Comparison of ENCODE assay signal across 9 cellular contexts in genomic region chr19:45994989-45995714, GRCh38. TPM values are rescaled to one million over a fixed set of nuclear protein-coding genes. Genes with fewer than 3 reads are reported as not detected.
A peak's percentile ranks its signal among the peaks of the same experiment; 100 is the strongest.
DNase-seq lines count a peak whose midpoint lies in the region; ATAC-seq and TF ChIP-seq lines count a peak whose summit lies in the region.
"Had no signal": no experiment of that assay in that cellular context is flagged by ENCODE, and none has a peak within 500 bp of the region (broad histone marks: within the 10 kb centered on the region; RNA-seq: fewer than 3 reads in every experiment).

A gene with protein sequence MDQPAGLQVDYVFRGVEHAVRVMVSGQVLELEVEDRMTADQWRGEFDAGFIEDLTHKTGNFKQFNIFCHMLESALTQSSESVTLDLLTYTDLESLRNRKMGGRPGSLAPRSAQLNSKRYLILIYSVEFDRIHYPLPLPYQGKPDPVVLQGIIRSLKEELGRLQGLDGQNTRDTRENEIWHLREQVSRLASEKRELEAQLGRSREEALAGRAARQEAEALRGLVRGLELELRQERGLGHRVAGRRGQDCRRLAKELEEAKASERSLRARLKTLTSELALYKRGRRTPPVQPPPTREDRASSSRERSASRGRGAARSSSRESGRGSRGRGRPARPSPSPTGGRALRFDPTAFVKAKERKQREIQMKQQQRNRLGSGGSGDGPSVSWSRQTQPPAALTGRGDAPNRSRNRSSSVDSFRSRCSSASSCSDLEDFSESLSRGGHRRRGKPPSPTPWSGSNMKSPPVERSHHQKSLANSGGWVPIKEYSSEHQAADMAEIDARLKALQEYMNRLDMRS (plus strand): TSS chr19:45995467. CDS start chr19:46003019, 7,552 bp downstream.

- ATAC-seq in GM19328 (IDR thresholded peaks at IDR 0.05; ENCODE audit: unreplicated experiment) (peak; percentile 93), HG03469 (IDR thresholded peaks at IDR 0.05; ENCODE audit: unreplicated experiment) (peak; percentile 89), left lung (peak; percentile 98)

- H3K4me3 ChIP-seq in BLaER1 treated with 17β-estradiol and CSF1 and Interleukin-3, amounts not matched to agents 10 nM and 100 nM, result peak within 1 kb of the TSS; percentile 71 to 85 (median 80)
- H3K4me3 ChIP-seq in left lung, result peak within 1 kb of the TSS; percentile 76 to 77

- peaks cover 0 to 24% (median 22%) of the 10 kb centered on the region in 11 experiments; a peak in 18 of 22 replicates for H4K20me1 ChIP-seq in BLaER1 treated with 17β-estradiol and CSF1 and Interleukin-3, amounts not matched to agents 10 nM and 100 nM

- H3K9ac ChIP-seq in BLaER1 treated with 17β-estradiol and CSF1 and Interleukin-3, amounts not matched to agents 10 nM and 100 nM, result peak within 1 kb of the TSS; percentile 73 to 88 (median 82)

- H3K4me3 Mint-ChIP-seq in activated CD4-positive, alpha-beta T cell treated with anti-CD3 and anti-CD28 coated beads, Interleukin-2, amount 10 ng/mL, durations not matched to agents 24 days and 14 days, result no peak within 1 kb of the TSS

- H3K9me3 Mint-ChIP-seq in activated CD4-positive, alpha-beta T cell treated with anti-CD3 and anti-CD28 coated beads, Interleukin-2, amount 10 ng/mL, durations not matched to agents 24 days and 14 days, result no peaks in the 10 kb centered on the region
- H3K9me3 Mint-ChIP-seq: nephron had no signal

- H3K36me3 ChIP-seq in BLaER1 treated with 17β-estradiol and CSF1 and Interleukin-3, amounts not matched to agents 10 nM and 100 nM, result peaks cover 0 to 15% (median 0%) of the 10 kb centered on the region in 11 experiments; a peak in 4 of 22 replicates
- peaks cover 0 to 4% of the 10 kb centered on the region in 2 donors for H3K36me3 ChIP-seq in left lung

- DNase-seq in NCI-H526 treated with DMSO at 0.1 percent for 48 hours (lab: John Stamatoyannopoulos, UW) (peak; percentile 99), dermis blood vessel endothelial cell (peak; percentile 99), left lung (peak; percentile 94 to 97)
- DNase-seq in activated CD4-positive, alpha-beta T cell treated with anti-CD3 and anti-CD28 coated beads, Interleukin-2, amount 10 ng/mL, durations not matched to agents 24 days and 14 days, result peak; percentile 99
- DNase-seq in stimulated activated CD4-positive, alpha-beta T cell treated with anti-CD3 and anti-CD28 coated beads, Interleukin-2, amount 100 ng/mL, for 48 hours, result peak; percentile 93 to 94

- H3K27ac ChIP-seq in BLaER1 treated with 17β-estradiol and CSF1 and Interleukin-3, amounts not matched to agents 10 nM and 100 nM, result peak within 1 kb of the TSS; percentile 37 to 79 (median 65); a peak in 21 of 22 replicates
- H3K27ac ChIP-seq in left lung, result peak within 1 kb of the TSS in 1 of 2 donors; percentile 77

- H3K27ac Mint-ChIP-seq in activated CD4-positive, alpha-beta T cell treated with anti-CD3 and anti-CD28 coated beads, Interleukin-2, amount 10 ng/mL, durations not matched to agents 24 days and 14 days, result no peak within 1 kb of the TSS
- H3K27ac Mint-ChIP-seq: nephron had no signal

- H3K9me3 ChIP-seq in BLaER1 treated with 17β-estradiol and CSF1 and Interleukin-3, amounts not matched to agents 10 nM and 100 nM (replicated peaks in 1 of 11), result no peaks in the 10 kb centered on the region
- no peaks in the 10 kb centered on the region for H3K9me3 ChIP-seq in left lung

- peaks cover 6% of the 10 kb centered on the region for H3K27me3 Mint-ChIP-seq in activated CD4-positive, alpha-beta T cell treated with anti-CD3 and anti-CD28 coated beads, Interleukin-2, amount 10 ng/mL, durations not matched to agents 24 days and 14 days

- peaks cover 20% of the 10 kb centered on the region for H3K4me1 Mint-ChIP-seq in activated CD4-positive, alpha-beta T cell treated with anti-CD3 and anti-CD28 coated beads, Interleukin-2, amount 10 ng/mL, durations not matched to agents 24 days and 14 days

- peak within 1 kb of the TSS; percentile 84 to 99 (median 94) for H3K4me2 ChIP-seq in BLaER1 treated with 17β-estradiol and CSF1 and Interleukin-3, amounts not matched to agents 10 nM and 100 nM

- intact Hi-C loops in activated CD4-positive, alpha-beta T cell treated with anti-CD3 and anti-CD28 coated beads, Interleukin-2, amount 10 ng/mL, durations not matched to agents 24 days and 14 days (cut with micrococcal nuclease), result loop anchor here (1.0 to 2.0 kb wide), 4 partner anchors 93 to 202 kb away; partner anchors contain the start of genes DMWD, IRF2BP1, MYPOP and SYMPK
- intact Hi-C loops in left lung (cut with DNase I), result no loop called here

- H3K4me1 ChIP-seq in BLaER1 treated with 17β-estradiol and CSF1 and Interleukin-3, amounts not matched to agents 10 nM and 100 nM, result peaks cover 14 to 37% (median 32%) of the 10 kb centered on the region in 10 experiments
- H3K4me1 ChIP-seq in left lung, result peaks cover 0 to 21% of the 10 kb centered on the region in 2 donors

- TF ChIP-seq CTCF in left lung (IDR thresholded peaks at IDR 0.05), result no peak

- H3K27me3 ChIP-seq in BLaER1 treated with 17β-estradiol and CSF1 and Interleukin-3, amounts not matched to agents 10 nM and 100 nM, result peaks cover 10 to 22% (median 20%) of the 10 kb centered on the region in 11 experiments
- peaks cover 0 to 9% of the 10 kb centered on the region in 2 donors for H3K27me3 ChIP-seq in left lung

- H3K36me3 Mint-ChIP-seq in activated CD4-positive, alpha-beta T cell treated with anti-CD3 and anti-CD28 coated beads, Interleukin-2, amount 10 ng/mL, durations not matched to agents 24 days and 14 days (ENCODE audit: low read depth), result peaks cover 2% of the 10 kb centered on the region

RNA-seq across cellular contexts. Expression of the gene that starts here (rescaled TPM):
- 23.1 and 30.1 TPM in 2 replicates for total RNA-seq in activated CD4-positive, alpha-beta T cell treated with anti-CD3 and anti-CD28 coated beads, Interleukin-2, amount 10 ng/mL, durations not matched to agents 24 days and 14 days
- 7.3 and 8.1 TPM in 2 replicates for total RNA-seq in dermis blood vessel endothelial cell
- total RNA-seq in left lung, result 10 to 100 TPM; 15.9 to 17.3 TPM
